In the genomic region with DNA sequence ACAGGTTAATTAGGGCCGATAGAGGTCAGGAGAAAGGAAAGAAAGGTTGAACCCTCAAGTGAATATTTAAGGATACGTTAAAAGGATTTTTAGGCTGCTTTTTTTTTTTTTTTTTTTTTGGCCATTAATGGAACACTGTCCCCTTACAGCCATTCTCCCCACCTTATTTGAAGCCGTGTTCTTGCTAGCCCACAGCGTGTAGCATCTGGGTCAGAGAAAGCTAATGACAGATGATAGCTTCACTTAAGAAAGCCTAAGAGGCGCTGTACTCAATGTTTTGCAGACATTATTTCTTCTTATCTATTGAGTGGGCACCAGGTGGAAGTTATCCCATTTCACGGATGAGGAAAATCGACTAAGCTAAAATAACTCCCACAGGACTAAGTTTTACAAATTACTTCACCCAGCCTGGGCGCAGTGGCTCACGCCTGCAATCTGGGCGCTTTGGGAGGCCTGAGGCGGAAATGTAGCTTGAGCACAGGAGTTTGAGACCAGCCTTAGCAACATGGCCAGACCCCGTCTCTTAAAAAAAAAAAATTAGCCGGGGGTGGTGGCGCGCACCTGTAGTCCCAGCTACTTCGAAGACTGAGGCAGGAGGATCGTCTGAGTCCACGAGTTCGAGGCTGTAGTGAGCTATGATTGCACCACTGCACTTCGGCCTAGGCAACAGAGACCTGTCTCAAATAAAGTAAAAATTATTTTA, we compare ENCODE assay signal across 8 cellular contexts. TPM values are rescaled to one million over a fixed set of nuclear protein-coding genes. Genes with fewer than 3 reads are reported as not detected.
DNase-seq lines count a peak whose midpoint lies in the region; ATAC-seq, FAIRE-seq and TF ChIP-seq lines count a peak whose summit lies in the region.

No MANE protein-coding gene starts in this region.

- H3K27me3 Mint-ChIP-seq in astrocyte (ENCODE audit: low read depth, unreplicated experiment) (no peaks in the 10 kb centered on the region), memory B cell (no peaks in the 10 kb centered on the region)

- H3K27me3 ChIP-seq in right atrium auricular region (no peaks in the 10 kb centered on the region), astrocyte (ENCODE audit: insufficient read depth, low read length) (no peaks in the 10 kb centered on the region)

- peaks cover 10% of the 10 kb centered on the region for H3K4me1 Mint-ChIP-seq in astrocyte (ENCODE audit: low read depth, unreplicated experiment)
- H3K4me1 Mint-ChIP-seq in memory B cell: peaks cover 13% of the 10 kb centered on the region

- ATAC-seq in memory B cell (ENCODE audit: low read depth): no peak
- no peak for ATAC-seq in GM19328 (IDR thresholded peaks at IDR 0.05; ENCODE audit: unreplicated experiment)
- ATAC-seq in GM21737 (IDR thresholded peaks at IDR 0.05; ENCODE audit: unreplicated experiment): no peak

- peak overlapping the region in 1 of 2 donors; percentile 94 for H3K4me3 ChIP-seq in right atrium auricular region
- peak overlapping the region; percentile 82 for H3K4me3 ChIP-seq in astrocyte (ENCODE audit: insufficient read depth, low read depth, low read length)

- H3K4me2 ChIP-seq in astrocyte (ENCODE audit: low read length): peak overlapping the region; percentile 96

- peak overlapping the region; percentile 93 for H3K9ac ChIP-seq in astrocyte (ENCODE audit: low read length)

- H3K9me3 ChIP-seq in right atrium auricular region (no peaks in the 10 kb centered on the region), astrocyte (ENCODE audit: insufficient read depth, low read depth, low read length) (no peaks in the 10 kb centered on the region)

- peaks cover 32% of the 10 kb centered on the region for H3K79me2 ChIP-seq in astrocyte (ENCODE audit: insufficient read depth, low read length)

- no peaks in the 10 kb centered on the region for H3K9me3 Mint-ChIP-seq in astrocyte (ENCODE audit: unreplicated experiment)
- H3K9me3 Mint-ChIP-seq in memory B cell: no peaks in the 10 kb centered on the region

- no peaks in the 10 kb centered on the region for H3K36me3 ChIP-seq in right atrium auricular region
- no peaks in the 10 kb centered on the region for H3K36me3 ChIP-seq in astrocyte (ENCODE audit: insufficient read depth, low read length)

- H3K4me1 ChIP-seq in right atrium auricular region: peaks cover 0 to 9% of the 10 kb centered on the region in 2 donors
- H3K4me1 ChIP-seq in astrocyte (ENCODE audit: insufficient read depth, low read length): peaks cover 3% of the 10 kb centered on the region

- peak overlapping the region; percentile 86 to 92 for H3K27ac ChIP-seq in right atrium auricular region
- H3K27ac ChIP-seq in astrocyte (ENCODE audit: low read depth, low read length): peak overlapping the region; percentile 96

- DNase-seq in right atrium auricular region (ENCODE audit: low spot score) (no peak), cardiac septum (ENCODE audit: low spot score) (no peak), astrocyte (ENCODE audit: low read depth) (no peak), memory B cell (ENCODE audit: low spot score in 2 of 2) (no peak), NCI-H2029 treated with DMSO at 0.1 percent for 48 hours (lab: John Stamatoyannopoulos, UW) (no peak), A172 (ENCODE audit: low spot score) (no peak)

- H3K36me3 Mint-ChIP-seq in astrocyte (ENCODE audit: low read depth, unreplicated experiment) (no peaks in the 10 kb centered on the region), memory B cell (peaks cover 3% of the 10 kb centered on the region)

- peak overlapping the region; percentile 99 for H2AFZ ChIP-seq in astrocyte (ENCODE audit: low read depth, low read length)

- intact Hi-C loops in cardiac septum (cut with DNase I): no loop called here

- TF ChIP-seq CTCF in right atrium auricular region (IDR thresholded peaks at IDR 0.05) (no peak), astrocyte (IDR thresholded peaks at IDR 0.05; ENCODE audit: insufficient read depth, low read depth, low read length) (no peak)

- H3K4me3 Mint-ChIP-seq in astrocyte (ENCODE audit: unreplicated experiment) (peak overlapping the region; percentile 90), memory B cell (peak overlapping the region; percentile 97)

- FAIRE-seq in astrocyte (lab: Jason Lieb, UNC): no peak

- peaks cover 5% of the 10 kb centered on the region for H4K20me1 ChIP-seq in astrocyte (ENCODE audit: insufficient read depth, low read length)

- H3K27ac Mint-ChIP-seq in astrocyte (ENCODE audit: unreplicated experiment) (peak overlapping the region; percentile 96), memory B cell (peak overlapping the region; percentile 95)

RNA-seq across cellular contexts. Expression of gene PHTF1, which starts 1.0 kb away (rescaled TPM):
- total RNA-seq in right atrium auricular region (10 to 100 TPM in 1 of 2 donors, 1 to 10 TPM in 1; 8.6 to 12.4 TPM), cardiac septum (15.0 TPM), astrocyte (31.5 and 36.4 TPM in 2 replicates)
- total RNA-seq in A172 (2014; rRNA removed; shearing (Covaris generic)): 33.6 and 48.0 TPM in 2 replicates

RNA-seq across cellular contexts. Expression of gene RSBN1, which starts 52.0 kb away (rescaled TPM):
- total RNA-seq in right atrium auricular region (10 to 100 TPM in 1 of 2 donors, 1 to 10 TPM in 1; 9.6 to 13.9 TPM), cardiac septum (11.0 TPM), astrocyte (10.6 and 10.8 TPM in 2 replicates)
- 7.9 and 9.7 TPM in 2 replicates for total RNA-seq in A172 (2014; rRNA removed; shearing (Covaris generic))
